8 cellular contexts compared by ENCODE assay signal in the genomic region with DNA sequence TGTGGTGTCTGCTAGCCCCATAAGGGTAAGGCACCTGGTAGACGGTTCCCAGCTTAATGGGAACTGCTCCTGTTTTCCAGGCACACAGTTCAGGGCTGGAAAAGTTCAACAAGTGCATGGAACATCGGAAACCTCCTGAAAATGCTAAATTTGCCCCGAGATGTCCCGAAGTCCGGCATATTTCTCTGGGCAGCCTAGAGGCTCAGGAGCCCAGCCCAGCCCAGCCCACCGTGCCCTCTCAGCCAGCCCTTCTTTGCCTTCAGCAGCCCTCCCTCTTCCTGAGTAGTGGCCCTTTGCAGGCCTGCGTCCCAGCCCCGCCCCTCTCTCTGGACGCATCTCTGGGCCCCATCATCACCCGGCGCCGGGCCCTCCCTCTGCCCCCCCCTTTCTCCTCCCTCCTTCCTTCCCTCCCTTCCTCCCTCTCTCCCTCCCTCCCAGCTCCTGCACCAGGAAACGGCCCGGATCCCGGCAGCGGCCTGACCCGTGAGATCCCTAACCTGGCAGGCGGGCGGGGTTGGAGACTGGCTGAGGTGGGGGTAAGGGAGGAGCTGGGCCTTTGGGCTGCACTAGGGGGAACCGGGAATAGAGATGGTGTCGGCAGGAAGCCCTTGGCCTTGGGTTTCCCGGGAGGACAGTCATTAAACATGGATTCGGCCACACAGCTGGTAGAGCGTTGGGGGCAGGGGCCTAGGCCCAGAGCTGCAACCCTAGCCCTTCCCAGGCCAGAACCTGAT. TPM values are rescaled to one million over a fixed set of nuclear protein-coding genes. Genes with fewer than 3 reads are reported as not detected.
A peak's percentile ranks its signal among the peaks of the same experiment; 100 is the strongest.
DNase-seq lines count a peak whose midpoint lies in the region; ATAC-seq and TF ChIP-seq lines count a peak whose summit lies in the region.

Gene BCL2L2, plus strand, starts transcription at position 422 of the 734 bp plus-strand sequence. CDS start 935 bp downstream, outside the sequence.

- peak; percentile 62 for DNase-seq in CD1c-positive myeloid dendritic cell (ENCODE audit: extremely low spot score)
- DNase-seq in NCI-H1930 (lab: John Stamatoyannopoulos, UW): peak; percentile 76 to 77
- DNase-seq in UCSD-AML1 (lab: John Stamatoyannopoulos, UW; ENCODE audit: unreplicated experiment): peak; percentile 91
- DNase-seq in fibroblast of peridontal ligament (ENCODE audit: extremely low read depth): peak; percentile 80
- peak in 1 of 2 donors; percentile 95 for DNase-seq in vagina (ENCODE audit: extremely low spot score in 2 of 2)

- peak; percentile 28 for ATAC-seq in GM19463 (IDR thresholded peaks at IDR 0.05; ENCODE audit: unreplicated experiment)
- no peak for ATAC-seq in HG02588 (IDR thresholded peaks at IDR 0.05; ENCODE audit: unreplicated experiment)

- H3K27ac ChIP-seq in muscle layer of duodenum (ENCODE audit: low read length) (peak within 1 kb of the TSS; percentile 97), vagina (peak within 1 kb of the TSS; percentile 90)

- intact Hi-C loops in vagina (cut with DNase I): no loop called here

- peak in 1 of 2 donors; percentile 27 for TF ChIP-seq POLR2A in vagina (IDR thresholded peaks at IDR 0.05)

- TF ChIP-seq CTCF in vagina (IDR thresholded peaks at IDR 0.05): no peak

- H3K4me1 ChIP-seq in muscle layer of duodenum (ENCODE audit: control insufficient read depth in 1 of 2, insufficient read depth in 2 of 2, low read length in 2 of 2) (peaks cover 20 to 51% of the 10 kb centered on the region in 2 donors), vagina (peaks cover 51% of the 10 kb centered on the region)

- H3K4me3 ChIP-seq in muscle layer of duodenum (ENCODE audit: low read depth in 1 of 2, low read length in 2 of 2) (peak within 1 kb of the TSS; percentile 67 to 95), vagina (peak within 1 kb of the TSS; percentile 72 to 75)

- H3K36me3 ChIP-seq in muscle layer of duodenum (ENCODE audit: control insufficient read depth in 1 of 2, insufficient read depth in 2 of 2, low read length in 2 of 2): peaks cover 18 to 22% of the 10 kb centered on the region in 2 donors
- H3K36me3 ChIP-seq in vagina: peaks cover 0 to 12% of the 10 kb centered on the region in 2 donors

- H3K27me3 ChIP-seq in muscle layer of duodenum (ENCODE audit: low read depth, low read length): no peaks in the 10 kb centered on the region
- no peaks in the 10 kb centered on the region for H3K27me3 ChIP-seq in vagina

- H3K9me3 ChIP-seq in muscle layer of duodenum (ENCODE audit: control insufficient read depth in 1 of 2, low read length in 2 of 2): no peaks in the 10 kb centered on the region
- H3K9me3 ChIP-seq in vagina: no peaks in the 10 kb centered on the region

RNA-seq across cellular contexts. Expression of gene BCL2L2, which starts in this region (rescaled TPM):
- 31.7 TPM for total RNA-seq in vagina
